ENCODE assay signal across 24 cellular contexts in genomic region chr2:66534461-66534860, GRCh38.
A peak's percentile ranks its signal among the peaks of the same experiment; 100 is the strongest.
DNase-seq lines count a peak whose midpoint lies in the region; FAIRE-seq and TF ChIP-seq lines count a peak whose summit lies in the region.
"Had no signal": no experiment of that assay in that cellular context is flagged by ENCODE, and none has a peak within 500 bp of the region (broad histone marks: within the 10 kb centered on the region; RNA-seq: fewer than 3 reads in every experiment).

No MANE protein-coding gene starts in this region.

- intact Hi-C loops in A673 (cut with micrococcal nuclease; ENCODE audit: unreplicated experiment) (no loop called here), ascending aorta (cut with DNase I) (no loop called here)

- H3K36me3 ChIP-seq in A673 (ENCODE audit: insufficient read depth, low read length, poor library complexity, severe bottlenecking) (peaks cover 2% of the 10 kb centered on the region), ascending aorta (no peaks in the 10 kb centered on the region)
- H3K36me3 ChIP-seq: BLaER1 treated with 17β-estradiol and CSF1 and Interleukin-3, amounts not matched to agents 10 nM and 100 nM; MG63 had no signal

- no peaks in the 10 kb centered on the region for H3K27me3 ChIP-seq in A673 (replicated peaks; ENCODE audit: insufficient read depth, low read depth, low read length, poor library complexity)
- no peaks in the 10 kb centered on the region for H3K27me3 ChIP-seq in ascending aorta
- H3K27me3 ChIP-seq: BLaER1 treated with 17β-estradiol and CSF1 and Interleukin-3, amounts not matched to agents 10 nM and 100 nM; MG63 had no signal

- H3K27ac Mint-ChIP-seq in progenitor cell of endocrine pancreas = peak overlapping the region; percentile 5
- H3K27ac Mint-ChIP-seq: GM23338 had no signal

- peak; percentile 82 for FAIRE-seq in RCC 7860 (lab: Jason Lieb, UNC)
- FAIRE-seq: GM12878 had no signal

- no peaks in the 10 kb centered on the region for H3K27me3 Mint-ChIP-seq in progenitor cell of endocrine pancreas

- H3K9me3 Mint-ChIP-seq in progenitor cell of endocrine pancreas (ENCODE audit: low read depth) = peaks cover 4% of the 10 kb centered on the region
- H3K9me3 Mint-ChIP-seq: GM23338 had no signal

- peaks cover 57% of the 10 kb centered on the region for H3K4me1 Mint-ChIP-seq in progenitor cell of endocrine pancreas (ENCODE audit: low read depth)

- H3K4me1 ChIP-seq in A673 (ENCODE audit: insufficient read depth, low read length, poor library complexity, severe bottlenecking) = peaks cover 77% of the 10 kb centered on the region
- H3K4me1 ChIP-seq in ascending aorta = peaks cover 0 to 3% of the 10 kb centered on the region in 2 donors
- H3K4me1 ChIP-seq: BLaER1 treated with 17β-estradiol and CSF1 and Interleukin-3, amounts not matched to agents 10 nM and 100 nM had no signal

- no TSS peak for BruUV-seq in A673 (replicated peaks; lab: Mats Ljungman, UMichigan)

- H3K9me3 ChIP-seq in A673 (ENCODE audit: low read depth, low read length, poor library complexity, severe bottlenecking) = no peaks in the 10 kb centered on the region
- no peaks in the 10 kb centered on the region for H3K9me3 ChIP-seq in ascending aorta
- H3K9me3 ChIP-seq: BLaER1 treated with 17β-estradiol and CSF1 and Interleukin-3, amounts not matched to agents 10 nM and 100 nM; MG63 had no signal

- CTCF ChIA-PET in A673 (lab: Charles Lee) = no interaction called here

- POLR2A ChIA-PET in A673 (lab: Charles Lee; ENCODE audit: low non-redundant PET) = interaction anchor here (0.7 kb wide), 1 partner anchor 888 kb away, joined by 3 read pairs; no protein-coding TSS in a partner anchor

- H3K4me3 ChIP-seq in A673 (ENCODE audit: low read depth, low read length, poor library complexity, severe bottlenecking) = no peak overlapping the region
- no peak overlapping the region for H3K4me3 ChIP-seq in ascending aorta
- H3K4me3 ChIP-seq: BLaER1 treated with 17β-estradiol and CSF1 and Interleukin-3, amounts not matched to agents 10 nM and 100 nM; GM12878; GM23338; MG63 had no signal

- peak overlapping the region; percentile 51 for H3K27ac ChIP-seq in A673 (ENCODE audit: low read depth, low read length, poor library complexity, severe bottlenecking)
- H3K27ac ChIP-seq in ascending aorta = no peak overlapping the region
- H3K27ac ChIP-seq: BLaER1 treated with 17β-estradiol and CSF1 and Interleukin-3, amounts not matched to agents 10 nM and 100 nM had no signal

- DNase-seq in A673 (ENCODE audit: low spot score) (no peak), RCC 7860 (ENCODE audit: low spot score) (peak; percentile 36), kidney glomerular epithelial cell (lab: John Stamatoyannopoulos, UW) (peak; percentile 56), progenitor cell of endocrine pancreas (ENCODE audit: low spot score, unreplicated experiment) (no peak), HT-29 (ENCODE audit: low spot score) (no peak), NCI-H2081 treated with DMSO at 0.1 percent for 48 hours (lab: John Stamatoyannopoulos, UW) (no peak), CD1c-positive myeloid dendritic cell (ENCODE audit: extremely low spot score) (no peak), ascending aorta (ENCODE audit: low spot score in 2 of 2) (no peak)
- DNase-seq: 8988T; DND-41; GDM1; Karpas-422; MG63; NCI-H1092; NCI-H187; NCI-H2171; NCI-H446; NCI-H69; NK-92 treated with Interleukin-12 subunit alpha and Interleukin-12 subunit beta, amount 100 ng/mL, for 24 hours; RPMI8226; SIG-M5 had no signal

- H3K4me3 Mint-ChIP-seq in progenitor cell of endocrine pancreas (ENCODE audit: low read depth) = no peak overlapping the region
- H3K4me3 Mint-ChIP-seq: GM23338 had no signal

- H3K36me3 Mint-ChIP-seq in progenitor cell of endocrine pancreas (ENCODE audit: insufficient read depth) = peaks cover 13% of the 10 kb centered on the region

- TF ChIP-seq CTCF in A673 (conservative IDR thresholded peaks at IDR 0.05; ENCODE audit: low read depth, low read length) = no peak
- no peak for TF ChIP-seq CTCF in progenitor cell of endocrine pancreas (IDR thresholded peaks at IDR 0.05; ENCODE audit: unreplicated experiment)
- TF ChIP-seq CTCF in ascending aorta (IDR thresholded peaks at IDR 0.05) = no peak

Comparison
In these comparisons a context has a peak if more than half of its experiments do, and no peak if none do; other contexts are left out.
1. DNase-seq: peak in RCC 7860 (single experiment) and kidney glomerular epithelial cell (single experiment); none in A673 (single experiment), progenitor cell of endocrine pancreas (single experiment), HT-29 (single experiment), NCI-H2081 treated with DMSO at 0.1 percent for 48 hours (single experiment), CD1c-positive myeloid dendritic cell (single experiment) and ascending aorta (0 of 2).